ENCODE assay signal across 17 cellular contexts in genomic region chr10:36676321-36677169, GRCh38.
A peak's percentile ranks its signal among the peaks of the same experiment; 100 is the strongest.
DNase-seq lines count a peak whose midpoint lies in the region; ATAC-seq, FAIRE-seq and TF ChIP-seq lines count a peak whose summit lies in the region.
"Had no signal": no experiment of that assay in that cellular context is flagged by ENCODE, and none has a peak within 500 bp of the region (broad histone marks: within the 10 kb centered on the region; RNA-seq: fewer than 3 reads in every experiment).

No MANE protein-coding gene starts in this region.

- intact Hi-C loops in MCF 10A (cut with micrococcal nuclease) = no loop called here
- intact Hi-C loops in mammary epithelial cell (cut with micrococcal nuclease) = no loop called here

- in situ Hi-C loops in mammary epithelial cell (cut with MboI; ENCODE audit: low sequenced_read_pairs in 2 of 2) = no loop called here
- in situ Hi-C loops in brain microvascular endothelial cell (cut with HindIII; ENCODE audit: low pct_ligation_motif_present, low sequenced_read_pairs) = no loop called here

- no peaks in the 10 kb centered on the region for H3K27me3 ChIP-seq in mammary epithelial cell (ENCODE audit: insufficient read depth, low read length)
- no peaks in the 10 kb centered on the region for H3K27me3 ChIP-seq in brain microvascular endothelial cell (replicated peaks)
- H3K27me3 ChIP-seq: spleen had no signal

- H3K9ac ChIP-seq in mammary epithelial cell (ENCODE audit: insufficient read depth, low read length) = no peak overlapping the region

- no peak overlapping the region for H3K4me2 ChIP-seq in mammary epithelial cell (ENCODE audit: insufficient read depth, low read depth, low read length)

- WGBS in mammary epithelial cell (ENCODE audit: low coverage, missing lambda C conversion rate) = 76% methylated on average over 5 of the region's 5 CpGs

- BruUV-seq in MCF 10A (replicated peaks; lab: Mats Ljungman, UMichigan) (no TSS peak), mammary epithelial cell (replicated peaks; lab: Mats Ljungman, UMichigan) (no TSS peak)

- no peak for ATAC-seq in HG03280 (IDR thresholded peaks at IDR 0.05; ENCODE audit: unreplicated experiment)

- TF ChIP-seq CTCF in MCF 10A (IDR thresholded peaks at IDR 0.05; ENCODE audit: unreplicated experiment) = no peak
- TF ChIP-seq CTCF in mammary epithelial cell (conservative IDR thresholded peaks at IDR 0.05 in 1 of 2, IDR thresholded peaks at IDR 0.05 in 1 of 2; ENCODE audit: extremely low read depth in 1 of 2, insufficient read depth in 1 of 2, low read depth in 1 of 2, low read length in 2 of 2) = no peak
- no peak for TF ChIP-seq CTCF in brain microvascular endothelial cell (IDR thresholded peaks at IDR 0.05; ENCODE audit: low read depth, low read length, missing control alignments)

- H4K20me1 ChIP-seq in mammary epithelial cell (ENCODE audit: insufficient read depth, low read length) = no peaks in the 10 kb centered on the region

- H2AFZ ChIP-seq in mammary epithelial cell (ENCODE audit: low read depth, low read length) = no peak overlapping the region

- H3K27ac ChIP-seq in mammary epithelial cell (ENCODE audit: insufficient read depth, low read depth, low read length) (no peak overlapping the region), brain microvascular endothelial cell (no peak overlapping the region)
- H3K27ac ChIP-seq: spleen, thoracic aorta had no signal

- no peaks in the 10 kb centered on the region for H3K9me3 Mint-ChIP-seq in MCF 10A (ENCODE audit: unreplicated experiment)
- H3K9me3 Mint-ChIP-seq: endodermal cell had no signal

- H3K9me3 ChIP-seq in mammary epithelial cell (replicated peaks; ENCODE audit: insufficient read depth, low read length) = no peaks in the 10 kb centered on the region
- H3K9me3 ChIP-seq: thoracic aorta had no signal

- peak overlapping the region; percentile 29 for H3K27ac Mint-ChIP-seq in MCF 10A (ENCODE audit: low read depth, unreplicated experiment)
- H3K27ac Mint-ChIP-seq: activated CD4-positive, alpha-beta T cell treated with anti-CD3 and anti-CD28 coated beads, Interleukin-2, amount 10 ng/mL, durations not matched to agents 24 days and 14 days; activated T-helper 1 cell treated with anti-CD3 and anti-CD28 coated beads, Interleukin-12 subunit alpha, Interleukin-12 subunit beta, Interleukin-2, Interleukin-4 antibody, amounts not matched to agents 30 ng/mL and 10 ng/mL and 1 ng/mL, durations not matched to agents 14 hours and 24 hours and 36 hours; endodermal cell had no signal

- H3K79me2 ChIP-seq in mammary epithelial cell (ENCODE audit: insufficient read depth, low read length) = no peaks in the 10 kb centered on the region

- dilution Hi-C loops in mammary epithelial cell (cut with HindIII; ENCODE audit: low sequenced_read_pairs) = no loop called here

- peaks cover 32% of the 10 kb centered on the region for H3K4me1 Mint-ChIP-seq in MCF 10A (ENCODE audit: insufficient read depth, unreplicated experiment)
- H3K4me1 Mint-ChIP-seq: activated CD4-positive, alpha-beta T cell treated with anti-CD3 and anti-CD28 coated beads, Interleukin-2, amount 10 ng/mL, durations not matched to agents 24 days and 14 days had no signal

- POLR2A ChIA-PET in MCF 10A (lab: Yijun Ruan, JAX) = no interaction called here

- no peaks in the 10 kb centered on the region for H3K36me3 Mint-ChIP-seq in MCF 10A (ENCODE audit: insufficient read depth, unreplicated experiment)
- H3K36me3 Mint-ChIP-seq: brain had no signal

- H3K36me3 ChIP-seq in mammary epithelial cell (ENCODE audit: insufficient read depth, low read length) = no peaks in the 10 kb centered on the region
- no peaks in the 10 kb centered on the region for H3K36me3 ChIP-seq in brain microvascular endothelial cell (replicated peaks)
- H3K36me3 ChIP-seq: spleen, thoracic aorta had no signal

- H3K4me3 Mint-ChIP-seq in MCF 10A (ENCODE audit: unreplicated experiment) = no peak overlapping the region
- H3K4me3 Mint-ChIP-seq: activated CD4-positive, alpha-beta T cell treated with anti-CD3 and anti-CD28 coated beads, Interleukin-2, amount 10 ng/mL, durations not matched to agents 24 days and 14 days; activated T-helper 1 cell treated with anti-CD3 and anti-CD28 coated beads, Interleukin-12 subunit alpha, Interleukin-12 subunit beta, Interleukin-2, Interleukin-4 antibody, amounts not matched to agents 30 ng/mL and 10 ng/mL and 1 ng/mL, durations not matched to agents 14 hours and 24 hours and 36 hours; brain; endodermal cell had no signal

- DNase-seq in MCF 10A (ENCODE audit: unreplicated experiment) = peak; percentile 9
- no peak for DNase-seq in mammary epithelial cell
- peak; percentile 69 to 95 for DNase-seq in NCI-H2081 (lab: John Stamatoyannopoulos, UW)
- DNase-seq in brain microvascular endothelial cell = peak; percentile 39
- no peak for DNase-seq in urothelium cell line (ENCODE audit: low spot score)
- DNase-seq in activated CD4-positive, alpha-beta T cell treated with anti-CD3 and anti-CD28 coated beads for 4 hours = no peak
- DNase-seq in GM19240 (ENCODE audit: insufficient read length, low spot score) = no peak
- DNase-seq: 8988T; activated CD4-positive, alpha-beta T cell treated with anti-CD3 and anti-CD28 coated beads, Interleukin-2, amount 10 ng/mL, durations not matched to agents 24 days and 14 days; endodermal cell; nucleus accumbens; spleen had no signal

- H3K4me3 ChIP-seq in mammary epithelial cell (replicated peaks in 1 of 3; ENCODE audit: insufficient read depth in 1 of 3, low read depth in 2 of 3, low read length in 3 of 3) (no peak overlapping the region), brain microvascular endothelial cell (ENCODE audit: low read depth, low read length) (no peak overlapping the region)
- H3K4me3 ChIP-seq: spleen, thoracic aorta had no signal

- no peaks in the 10 kb centered on the region for H3K27me3 Mint-ChIP-seq in MCF 10A (ENCODE audit: insufficient read depth, unreplicated experiment)
- H3K27me3 Mint-ChIP-seq: activated CD4-positive, alpha-beta T cell treated with anti-CD3 and anti-CD28 coated beads, Interleukin-2, amount 10 ng/mL, durations not matched to agents 24 days and 14 days had no signal

- H3K4me1 ChIP-seq in mammary epithelial cell (ENCODE audit: insufficient read depth, low read length) = peaks cover 4% of the 10 kb centered on the region
- H3K4me1 ChIP-seq: spleen had no signal

- CTCF ChIA-PET in MCF 10A (lab: Yijun Ruan, JAX) (interaction anchor here (0.5 to 1.2 kb wide), 4 partner anchors 19 to 1040 kb away, joined by 3 to 4 read pairs (median 3); no protein-coding TSS in a partner anchor), mammary epithelial cell (lab: Charles Lee; ENCODE audit: low non-redundant PET) (no interaction called here)

- peak; percentile 61 for FAIRE-seq in urothelium cell line (lab: Jason Lieb, UNC)
- FAIRE-seq: GM12892 had no signal

Comparison
In these comparisons a context has a peak if more than half of its experiments do, and no peak if none do; other contexts are left out.
1. DNase-seq: peak in MCF 10A (single experiment), NCI-H2081 (2 of 2) and brain microvascular endothelial cell (single experiment); none in mammary epithelial cell (single experiment), urothelium cell line (single experiment), activated CD4-positive, alpha-beta T cell treated with anti-CD3 and anti-CD28 coated beads for 4 hours (0 of 2) and GM19240 (single experiment).